In the genomic region with DNA sequence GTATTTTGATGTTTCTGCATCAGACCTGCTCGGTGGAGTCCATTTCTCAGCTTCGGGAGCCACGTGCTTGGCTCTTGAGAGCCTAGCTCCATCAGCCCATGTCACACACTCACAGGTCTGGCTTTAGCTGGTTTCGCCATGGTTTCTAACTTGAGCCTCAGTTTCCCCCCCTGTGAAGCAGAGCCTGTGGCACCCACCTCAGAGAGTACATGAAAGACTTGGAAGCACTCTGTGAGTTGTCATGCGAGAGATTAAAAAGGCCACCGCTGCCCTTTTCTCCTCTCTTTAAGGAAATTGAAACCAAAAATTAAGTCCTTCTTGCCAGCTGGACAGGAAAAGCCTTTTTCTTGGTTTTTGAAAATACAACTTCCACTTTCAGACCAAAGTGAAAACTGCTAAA, we compare ENCODE assay signal across 8 cellular contexts.
A peak's percentile ranks its signal among the peaks of the same experiment; 100 is the strongest.
DNase-seq lines count a peak whose midpoint lies in the region; ATAC-seq and TF ChIP-seq lines count a peak whose summit lies in the region.

No MANE protein-coding gene starts in this region.

- TF ChIP-seq CTCF in astrocyte of the spinal cord (IDR thresholded peaks at IDR 0.05; ENCODE audit: low read depth, low read length): no peak

- in situ Hi-C loops in astrocyte of the spinal cord (cut with HindIII; ENCODE audit: low sequenced_read_pairs): no loop called here

- H3K4me3 ChIP-seq in astrocyte of the spinal cord (ENCODE audit: low read depth, low read length): no peak overlapping the region

- DNase-seq in activated CD8-positive, alpha-beta memory T cell treated with anti-CD3 and anti-CD28 coated beads, Interleukin-2, amount 50 U/mL, for 48 hours: peak; percentile 29
- DNase-seq in activated CD8-positive, alpha-beta memory T cell treated with anti-CD3 and anti-CD28 coated beads, Interleukin-2, amount 50 U/mL, for 4 hours: no peak
- DNase-seq in astrocyte of the spinal cord (ENCODE audit: low read depth, low spot score): peak; percentile 20
- peak; percentile 25 for DNase-seq in pons (ENCODE audit: low spot score)
- no peak for DNase-seq in COR-L47 (lab: John Stamatoyannopoulos, UW)
- DNase-seq in NCI-H2171 treated with DMSO at 0.1 percent for 48 hours (lab: John Stamatoyannopoulos, UW): no peak
- DNase-seq in DMS153 treated with DMSO at 0.1 percent for 48 hours (lab: John Stamatoyannopoulos, UW; ENCODE audit: unreplicated experiment): no peak

- peak; percentile 32 for ATAC-seq in HG03139 (IDR thresholded peaks at IDR 0.05; ENCODE audit: unreplicated experiment)

Comparison
In these comparisons a context has a peak if more than half of its experiments do, and no peak if none do; other contexts are left out.
1. DNase-seq: peak in activated CD8-positive, alpha-beta memory T cell treated with anti-CD3 and anti-CD28 coated beads, Interleukin-2, amount 50 U/mL, for 48 hours (single experiment), astrocyte of the spinal cord (single experiment) and pons (single experiment); none in activated CD8-positive, alpha-beta memory T cell treated with anti-CD3 and anti-CD28 coated beads, Interleukin-2, amount 50 U/mL, for 4 hours (single experiment), COR-L47 (single experiment), NCI-H2171 treated with DMSO at 0.1 percent for 48 hours (single experiment) and DMS153 treated with DMSO at 0.1 percent for 48 hours (single experiment).